14 cellular contexts compared by ENCODE assay signal in genomic region chr12:1174659-1175058, GRCh38.
"Had no signal": no experiment of that assay in that cellular context is flagged by ENCODE, and none has a peak within 500 bp of the region (broad histone marks: within the 10 kb centered on the region; RNA-seq: fewer than 3 reads in every experiment).

No MANE protein-coding gene starts in this region.

- H3K27me3 ChIP-seq: sigmoid colon had no signal

- H3K36me3 ChIP-seq: sigmoid colon, WERI-Rb-1 had no signal

- H3K9me3 ChIP-seq: sigmoid colon had no signal

- H3K4me3 ChIP-seq: coronary artery, sigmoid colon had no signal

- DNase-seq: activated CD4-positive, alpha-beta T cell treated with anti-CD3 and anti-CD28 coated beads for 4 hours; activated naive CD4-positive, alpha-beta T cell treated with anti-CD3 and anti-CD28 coated beads for 36 hours; caudate nucleus; effector CD8-positive, alpha-beta T cell; erythroblast; hippocampal formation; left ventricle myocardium superior; mesendoderm; sigmoid colon; stimulated activated CD4-positive, alpha-beta T cell treated with anti-CD3 and anti-CD28 coated beads, Interleukin-12 subunit alpha, Interleukin-12 subunit beta, amount 100 ng/mL, for 4 hours; stimulated activated naive CD4-positive, alpha-beta T cell; T1000; WERI-Rb-1 had no signal

- H3K4me1 ChIP-seq: sigmoid colon had no signal

- ATAC-seq: left ventricle myocardium superior had no signal

- H3K27ac ChIP-seq: coronary artery, sigmoid colon, WERI-Rb-1 had no signal
